ENCODE assay signal across 13 cellular contexts in the genomic region with DNA sequence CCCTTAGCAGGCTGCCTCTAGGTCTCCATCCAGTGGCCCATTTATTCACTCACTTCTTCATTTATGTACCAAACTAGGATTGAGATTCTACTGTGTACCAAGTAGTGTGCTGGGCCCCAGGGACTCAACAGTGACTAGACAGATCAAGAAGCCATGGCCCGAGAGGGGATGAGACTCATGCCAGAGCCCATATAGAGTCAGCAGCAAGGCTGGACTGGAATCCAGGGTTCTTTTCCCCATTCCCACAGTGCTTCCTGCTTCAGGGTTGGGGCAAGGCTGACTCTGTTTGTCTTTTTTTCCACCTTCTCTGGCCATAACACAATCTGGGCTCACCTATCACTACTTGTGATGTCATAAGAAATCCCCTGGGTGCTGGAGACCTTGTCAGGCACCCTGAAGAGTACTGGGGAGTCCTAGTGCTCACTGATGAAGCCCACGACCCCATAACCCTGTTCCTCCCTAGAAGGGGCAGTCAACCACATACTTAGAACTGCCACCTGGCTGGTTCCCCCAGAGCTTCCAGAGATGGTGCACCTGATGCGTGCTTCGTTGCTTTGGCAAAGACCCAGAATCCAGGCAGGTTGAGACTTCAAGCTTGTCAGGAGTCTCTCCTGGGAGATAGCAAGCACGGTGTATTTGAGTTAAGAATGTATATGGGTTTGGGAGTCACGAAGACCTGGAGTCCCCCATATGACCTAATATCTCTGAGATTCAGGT. TPM values are rescaled to one million over a fixed set of nuclear protein-coding genes. Genes with fewer than 3 reads are reported as not detected.
DNase-seq lines count a peak whose midpoint lies in the region; ATAC-seq and TF ChIP-seq lines count a peak whose summit lies in the region.
"Had no signal": no experiment of that assay in that cellular context is flagged by ENCODE, and none has a peak within 500 bp of the region (broad histone marks: within the 10 kb centered on the region; RNA-seq: fewer than 3 reads in every experiment).

No MANE protein-coding gene starts in this region.

- H3K27ac ChIP-seq in PC-3 (ENCODE audit: low read length): no peak overlapping the region
- peak overlapping the region; percentile 34 to 83 (median 68) for H3K27ac ChIP-seq in esophagus squamous epithelium
- peak overlapping the region; percentile 21 to 65 (median 51) for H3K27ac ChIP-seq in gastrocnemius medialis

- H3K4me2 ChIP-seq in PC-3 (ENCODE audit: low read length): no peak overlapping the region

- BruUV-seq in PC-3 (replicated peaks; lab: Mats Ljungman, UMichigan): no TSS peak

- intact Hi-C loops in PC-3 (cut with micrococcal nuclease) (loop anchor here (1.0 to 5.0 kb wide), 4 partner anchors 57 to 255 kb away; a partner anchor contains a TSS), esophagus squamous epithelium (cut with DNase I) (loop anchor here (10.0 kb wide), 1 partner anchor 111 kb away; no protein-coding TSS in a partner anchor), gastrocnemius medialis (cut with DNase I; ENCODE audit: low total_unique reads) (loop anchor here (1.0 to 5.0 kb wide), 4 partner anchors 57 to 215 kb away; a partner anchor contains a TSS)

- no peaks in the 10 kb centered on the region for H3K9me2 ChIP-seq in PC-3 (replicated peaks; ENCODE audit: low read length)

- ATAC-seq in PC-3 (no peak), gastrocnemius medialis (no peak), HG03571 (IDR thresholded peaks at IDR 0.05; ENCODE audit: unreplicated experiment) (no peak), HG03457 (IDR thresholded peaks at IDR 0.05; ENCODE audit: unreplicated experiment) (no peak)

- WGBS in esophagus squamous epithelium, 2 donors: 37 to 40% methylated on average over 3 to 6 of the region's 6 CpGs

- DNase-seq in NCI-H1436 (lab: John Stamatoyannopoulos, UW): peak; percentile 33
- no peak for DNase-seq in NCI-H1436 treated with DMSO at 0.1 percent for 48 hours (lab: John Stamatoyannopoulos, UW)
- DNase-seq in PC-3: no peak
- no peak for DNase-seq in esophagus squamous epithelium (lab: John Stamatoyannopoulos, UW)
- DNase-seq in gastrocnemius medialis: no peak
- no peak for DNase-seq in H7
- DNase-seq: activated CD4-positive, CD25-positive, alpha-beta regulatory T cell treated with anti-CD3 and anti-CD28 coated beads, Interleukin-2, amount 50 U/mL, for 72 hours; NCI-H510A; SHP77 treated with DMSO at 0.1 percent for 48 hours; stimulated activated CD4-positive, alpha-beta T cell treated with anti-CD3 and anti-CD28 coated beads, Interleukin-4, amount 100 ng/mL, for 1 hour had no signal

- in situ Hi-C loops in gastrocnemius medialis (cut with MboI; ENCODE audit: low sequenced_read_pairs in 4 of 4): loop anchor here in 3 of 4 donors (5.0 to 10.0 kb wide), 3 partner anchors 108 to 121 kb away; no protein-coding TSS in a partner anchor

- TF ChIP-seq POLR2A in esophagus squamous epithelium (IDR thresholded peaks at IDR 0.05): no peak
- TF ChIP-seq POLR2A in gastrocnemius medialis (IDR thresholded peaks at IDR 0.05): no peak

- no peak overlapping the region for H3K4me3 ChIP-seq in PC-3 (ENCODE audit: low read length)
- H3K4me3 ChIP-seq in esophagus squamous epithelium: no peak overlapping the region
- H3K4me3 ChIP-seq in gastrocnemius medialis: no peak overlapping the region
- no peak overlapping the region for H3K4me3 ChIP-seq in H7 (ENCODE audit: insufficient read depth, low read depth, low read length)
- H3K4me3 ChIP-seq: K562 had no signal

- H3K9me3 ChIP-seq in PC-3 (ENCODE audit: low read length) (no peaks in the 10 kb centered on the region), esophagus squamous epithelium (no peaks in the 10 kb centered on the region), gastrocnemius medialis (no peaks in the 10 kb centered on the region)

- H3K9ac ChIP-seq in PC-3 (ENCODE audit: low read length): no peak overlapping the region

- no peaks in the 10 kb centered on the region for H3K36me3 ChIP-seq in PC-3 (ENCODE audit: low read depth, low read length)
- no peaks in the 10 kb centered on the region for H3K36me3 ChIP-seq in esophagus squamous epithelium
- no peaks in the 10 kb centered on the region for H3K36me3 ChIP-seq in gastrocnemius medialis
- H3K36me3 ChIP-seq in H7 (replicated peaks; ENCODE audit: control insufficient read depth, insufficient read depth, low read length): no peaks in the 10 kb centered on the region

- CTCF ChIA-PET in PC-3 (lab: Charles Lee): interaction anchor here (1.4 kb wide), 1 partner anchor 122 kb away, joined by 9 read pairs; no protein-coding TSS in a partner anchor

- no peaks in the 10 kb centered on the region for H3K27me3 ChIP-seq in PC-3 (ENCODE audit: low read length)
- peaks cover 0 to 7% (median 1%) of the 10 kb centered on the region in 4 donors for H3K27me3 ChIP-seq in esophagus squamous epithelium
- peaks cover 0 to 5% (median 0%) of the 10 kb centered on the region in 3 donors for H3K27me3 ChIP-seq in gastrocnemius medialis
- H3K27me3 ChIP-seq in H7 (ENCODE audit: control insufficient read depth, insufficient read depth, low read length): peaks cover 18% of the 10 kb centered on the region

- H3K4me1 ChIP-seq in PC-3 (ENCODE audit: insufficient read depth, low read length) (peaks cover 21% of the 10 kb centered on the region), esophagus squamous epithelium (peaks cover 11 to 88% (median 28%) of the 10 kb centered on the region in 3 donors), gastrocnemius medialis (peaks cover 3 to 7% of the 10 kb centered on the region in 2 donors)

- no peaks in the 10 kb centered on the region for H4K20me1 ChIP-seq in PC-3 (ENCODE audit: low read length)

- no peaks in the 10 kb centered on the region for H3K79me2 ChIP-seq in PC-3 (ENCODE audit: low read length)

- TF ChIP-seq CTCF in PC-3 (conservative IDR thresholded peaks at IDR 0.05; ENCODE audit: low read depth, low read length) (0 out of 2 replicates have a peak, but pooled peaks have one; percentile 12), esophagus squamous epithelium (IDR thresholded peaks at IDR 0.05) (no peak), gastrocnemius medialis (IDR thresholded peaks at IDR 0.05 in 4 of 5, conservative IDR thresholded peaks at IDR 0.05 in 1 of 5) (no peak)

- POLR2A ChIA-PET in PC-3 (lab: Charles Lee; ENCODE audit: unreplicated experiment): no interaction called here

- H3F3A ChIP-seq in PC-3 (ENCODE audit: low read length, unreplicated experiment): no peaks in the 10 kb centered on the region

- H2AFZ ChIP-seq in PC-3 (ENCODE audit: low read length): no peak overlapping the region

RNA-seq across cellular contexts. Expression of a gene that starts 6.2 kb away (rescaled TPM):
- total RNA-seq in PC-3 (2014; rRNA removed): 0.23 and 0.40 TPM in 2 replicates
- 1 to 10 TPM in 1 of 4 donors, under 1 TPM in 3; 0.08 to 3.6 (median 0.49) TPM for total RNA-seq in esophagus squamous epithelium
- under 1 TPM; 0.44 to 0.71 (median 0.50) TPM for total RNA-seq in gastrocnemius medialis
- total RNA-seq in H7 (2014; rRNA removed; shearing (Covaris generic)): 1.3 and 1.5 TPM in 2 replicates
- total RNA-seq: K562 had no signal

RNA-seq across cellular contexts. Expression of a gene that starts 56.1 kb away (rescaled TPM):
- total RNA-seq in PC-3 (2014; rRNA removed): 30.0 and 44.1 TPM in 2 replicates
- total RNA-seq in esophagus squamous epithelium: 10 to 100 TPM in 2 of 4 donors, 1 to 10 TPM in 2; 4.7 to 15.1 (median 9.2) TPM
- 10 to 100 TPM in 1 of 4 donors, 1 to 10 TPM in 3; 4.7 to 11.2 (median 8.5) TPM for total RNA-seq in gastrocnemius medialis
- 26.5 and 28.8 TPM in 2 replicates for total RNA-seq in H7 (2014; rRNA removed; shearing (Covaris generic))
